Comparison of ENCODE assay signal across 21 cellular contexts in the genomic region with DNA sequence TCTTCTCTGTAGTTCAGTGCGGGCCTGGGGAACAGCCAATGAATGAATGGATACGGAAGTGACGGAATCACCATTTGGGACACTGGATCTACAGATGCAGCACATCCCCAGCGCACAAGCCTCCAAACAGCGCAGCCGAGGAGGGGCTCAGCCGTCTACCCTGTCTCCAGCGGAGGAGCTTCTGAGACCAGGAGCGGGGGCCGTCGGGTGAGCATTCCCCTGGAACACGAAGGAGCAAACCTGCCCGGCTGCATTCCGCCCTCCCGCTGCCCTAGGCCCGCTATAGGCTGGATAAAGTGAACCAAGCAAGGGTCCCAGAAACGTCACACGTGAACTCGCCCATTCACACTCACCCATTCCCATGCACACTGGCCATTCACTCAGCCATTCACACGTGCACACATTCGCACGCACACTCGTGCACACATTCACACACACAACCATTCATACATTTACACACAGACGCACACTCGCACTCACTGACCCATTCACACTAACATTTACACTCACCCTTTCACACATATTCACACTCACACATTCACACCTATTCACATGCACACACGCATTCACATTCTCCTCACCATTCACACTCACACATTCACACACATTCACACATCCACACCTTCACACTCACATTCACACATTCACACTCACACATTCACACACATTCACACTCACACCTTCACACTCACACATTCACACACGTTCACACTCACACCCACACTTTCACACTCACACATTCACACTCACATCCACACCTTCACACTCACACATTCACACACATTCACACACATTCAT.
A peak's percentile ranks its signal among the peaks of the same experiment; 100 is the strongest.
DNase-seq lines count a peak whose midpoint lies in the region; ATAC-seq, FAIRE-seq and TF ChIP-seq lines count a peak whose summit lies in the region.
"Had no signal": no experiment of that assay in that cellular context is flagged by ENCODE, and none has a peak within 500 bp of the region (broad histone marks: within the 10 kb centered on the region; RNA-seq: fewer than 3 reads in every experiment).

No MANE protein-coding gene starts in this region.

- TF ChIP-seq POLR2A in GM12891 (IDR thresholded peaks at IDR 0.05; ENCODE audit: low read depth, low read length) (no peak), IMR-90 (IDR thresholded peaks at IDR 0.05; ENCODE audit: low read depth, low read length) (no peak)

- no peak overlapping the region for H3K23ac ChIP-seq in IMR-90 (ENCODE audit: low read depth, low read length)

- TF ChIP-seq RAD21 in IMR-90 (IDR thresholded peaks at IDR 0.05; ENCODE audit: low read length) = no peak

- H3K36me3 ChIP-seq in IMR-90 (ENCODE audit: control insufficient read depth, insufficient read depth, low read length) = peaks cover 2% of the 10 kb centered on the region; the same call in 1 of the 2 replicates
- H3K36me3 ChIP-seq in osteoblast (ENCODE audit: insufficient read depth, low read length) = no peaks in the 10 kb centered on the region
- H3K36me3 ChIP-seq: brain microvascular endothelial cell, neural progenitor cell had no signal

- H3K9me3 ChIP-seq in IMR-90 (ENCODE audit: control insufficient read depth, insufficient read depth, low read length) (no peaks in the 10 kb centered on the region), osteoblast (ENCODE audit: low read depth, low read length) (no peaks in the 10 kb centered on the region)

- H3K27ac ChIP-seq in IMR-90 (ENCODE audit: insufficient read depth, low read length) (no peak overlapping the region), osteoblast (ENCODE audit: low read depth, low read length) (no peak overlapping the region)
- H3K27ac ChIP-seq: brain microvascular endothelial cell, neural progenitor cell, skin epidermis had no signal

- DNase-seq in GM12891 (ENCODE audit: insufficient read length, low spot score) = no peak
- no peak for DNase-seq in IMR-90
- DNase-seq in hepatic stellate cell (ENCODE audit: low spot score) = peak; percentile 7
- peak; percentile 59 for DNase-seq in osteoblast (ENCODE audit: insufficient read length, low spot score, missing footprints)
- DNase-seq in stimulated activated CD4-positive, alpha-beta T cell treated with anti-CD3 and anti-CD28 coated beads, Interleukin-15, amount 100 ng/mL, for 24 hours = no peak
- no peak for DNase-seq in NCI-H2171 (lab: John Stamatoyannopoulos, UW)
- DNase-seq: activated CD4-positive, alpha-beta T cell treated with anti-CD3 and anti-CD28 coated beads, Interleukin-2, amount 50 U/mL, for 1 hour; activated gamma-delta T cell treated with Interleukin-2 at 50 U/mL for 16 hours; activated T-cell treated with anti-CD3 and anti-CD28 coated beads for 4 hours; brain microvascular endothelial cell; cortex of kidney; DND-41; glutamatergic neuron; immature natural killer cell; NCI-H510A treated with DMSO at 0.1 percent for 48 hours; NK-92 treated with Interleukin-12 subunit alpha and Interleukin-12 subunit beta, amount 100 ng/mL, for 24 hours; stimulated activated naive B cell treated with anti-CD40 and anti-IgM and Interleukin-4, amounts not matched to agents 10 μg/mL and 1 μg/mL and 100 μg/mL, for 72 hours had no signal

- H3K9me1 ChIP-seq in IMR-90 (ENCODE audit: insufficient read depth, low read length) = no peaks in the 10 kb centered on the region; the same call in 1 of the 2 replicates

- no peaks in the 10 kb centered on the region for H3K79me2 ChIP-seq in osteoblast (ENCODE audit: insufficient read depth, low read length)

- CTCF ChIA-PET in IMR-90 (lab: Yijun Ruan, JAX) = no interaction called here

- H3K4me1 ChIP-seq in IMR-90 (ENCODE audit: control insufficient read depth, insufficient read depth, low read length) = no peaks in the 10 kb centered on the region; the same call in 1 of the 2 replicates
- H3K4me1 ChIP-seq in osteoblast (ENCODE audit: insufficient read depth, low read length) = no peaks in the 10 kb centered on the region
- H3K4me1 ChIP-seq: neural progenitor cell had no signal

- no TSS peak for BruUV-seq in IMR-90 (replicated peaks; lab: Mats Ljungman, UMichigan)

- no peak overlapping the region for H3K4me2 ChIP-seq in IMR-90 (ENCODE audit: low read depth, low read length)
- H3K4me2 ChIP-seq in osteoblast (ENCODE audit: insufficient read depth, low read length) = no peak overlapping the region
- H3K4me2 ChIP-seq: neural progenitor cell had no signal

- H3K18ac ChIP-seq in IMR-90 (ENCODE audit: low read depth, low read length) = no peak overlapping the region

- H4K20me1 ChIP-seq in IMR-90 (ENCODE audit: insufficient read depth, low read length) = no peaks in the 10 kb centered on the region
- H4K20me1 ChIP-seq in osteoblast (ENCODE audit: insufficient read depth, low read length) = no peaks in the 10 kb centered on the region

- H3K56ac ChIP-seq in IMR-90 (ENCODE audit: extremely low read depth, insufficient read depth, low read length) = no peak overlapping the region

- no peak overlapping the region for H3K14ac ChIP-seq in IMR-90 (replicated peaks; ENCODE audit: low read depth, low read length)

- ATAC-seq in IMR-90 (ENCODE audit: low read depth) (no peak), HG03045 (IDR thresholded peaks at IDR 0.05; ENCODE audit: unreplicated experiment) (no peak)
- ATAC-seq: stimulated activated naive B cell treated with anti-CD40 and anti-IgM and Interleukin-4, amounts not matched to agents 10 μg/mL and 1 μg/mL and 100 μg/mL, for 72 hours had no signal

- no peak overlapping the region for H3K4ac ChIP-seq in IMR-90 (ENCODE audit: low read depth, low read length)

- H2AK9ac ChIP-seq in IMR-90 (replicated peaks; ENCODE audit: low read depth, low read length, poor library complexity) = no peak overlapping the region

- H2BK5ac ChIP-seq in IMR-90 (ENCODE audit: low read depth, low read length, poor library complexity, severe bottlenecking) = peak overlapping the region; percentile 75

- H2BK15ac ChIP-seq in IMR-90 (ENCODE audit: low read depth, low read length) = no peak overlapping the region

- TF ChIP-seq CTCF in IMR-90 (conservative IDR thresholded peaks at IDR 0.05; ENCODE audit: low read depth, low read length) (no peak), osteoblast (IDR thresholded peaks at IDR 0.05; ENCODE audit: extremely low read depth, low read depth, low read length) (no peak)

- WGBS in IMR-90 (ENCODE audit: extremely low coverage in 2 of 2, insufficient read length in 1 of 2), 2 experiments = 93 to 100% methylated on average over 3 to 15 of the region's 27 CpGs

- peak; percentile 92 for FAIRE-seq in GM12891 (lab: Jason Lieb, UNC)
- FAIRE-seq: RCC 7860 had no signal

- no peak overlapping the region for H2BK20ac ChIP-seq in IMR-90 (ENCODE audit: low read depth, low read length)

- H3K4me3 ChIP-seq in IMR-90 (ENCODE audit: insufficient read depth, low read depth, low read length) (no peak overlapping the region), osteoblast (ENCODE audit: insufficient read depth, low read length) (no peak overlapping the region)
- H3K4me3 ChIP-seq: neural progenitor cell, skin epidermis had no signal

- no peak overlapping the region for H3K9ac ChIP-seq in IMR-90 (ENCODE audit: low read depth, low read length)
- H3K9ac ChIP-seq: neural progenitor cell had no signal

- H3K79me1 ChIP-seq in IMR-90 (ENCODE audit: low read depth in 1 of 2, low read length in 2 of 2) = no peaks in the 10 kb centered on the region

- no peak overlapping the region for H2AFZ ChIP-seq in IMR-90 (replicated peaks; ENCODE audit: low read length, poor library complexity)
- no peak overlapping the region for H2AFZ ChIP-seq in osteoblast (ENCODE audit: low read length)
- H2AFZ ChIP-seq: neural progenitor cell had no signal

- H2AK5ac ChIP-seq in IMR-90 (ENCODE audit: low read depth, low read length) = peak overlapping the region; percentile 14; the same call in 1 of the 2 replicates

- H4K8ac ChIP-seq in IMR-90 (ENCODE audit: low read depth in 2 of 2, low read length in 2 of 2) = no peak overlapping the region

- dilution Hi-C loops in IMR-90 (cut with HindIII; ENCODE audit: low sequenced_read_pairs, unreplicated experiment) = no loop called here

- in situ Hi-C loops in IMR-90 (cut with MboI; ENCODE audit: low sequenced_read_pairs) = no loop called here

- no peak overlapping the region for H4K91ac ChIP-seq in IMR-90 (ENCODE audit: insufficient read depth, low read depth, low read length)

- no peak overlapping the region for H4K5ac ChIP-seq in IMR-90 (ENCODE audit: low read depth, low read length)

- no peak overlapping the region for H2BK120ac ChIP-seq in IMR-90 (ENCODE audit: low read depth, low read length)

- intact Hi-C loops in IMR-90 (cut with micrococcal nuclease) = no loop called here

- H3K27me3 ChIP-seq in IMR-90 (ENCODE audit: control insufficient read depth, insufficient read depth, low read length) = no peaks in the 10 kb centered on the region
- H3K27me3 ChIP-seq in osteoblast (ENCODE audit: insufficient read depth, low read length) = no peaks in the 10 kb centered on the region
- H3K27me3 ChIP-seq: brain microvascular endothelial cell, neural progenitor cell had no signal

- POLR2A ChIA-PET in IMR-90 (lab: Charles Lee; ENCODE audit: unreplicated experiment) = no interaction called here

TF ChIP-seq in GM12891, 5 proteins besides CTCF, POLR2A, EP300 and RAD21:
- TF ChIP-seq PAX5 (IDR thresholded peaks at IDR 0.05; ENCODE audit: insufficient read depth, low read length, severe bottlenecking) = no peak
- TF ChIP-seq TAF1 (IDR thresholded peaks at IDR 0.05; ENCODE audit: low read depth, low read length) = no peak
- TF ChIP-seq POLR2AphosphoS5 (IDR thresholded peaks at IDR 0.05; ENCODE audit: low read depth, low read length) = no peak
- TF ChIP-seq POU2F2 (IDR thresholded peaks at IDR 0.05; ENCODE audit: low read depth, low read length) = no peak
- no peak for TF ChIP-seq SPI1 (IDR thresholded peaks at IDR 0.05; ENCODE audit: low read depth, low read length)
TF ChIP-seq in GM12891: peak in this region for 0.

TF ChIP-seq in IMR-90, 13 proteins besides CTCF, POLR2A, EP300 and RAD21 (continues in another document):
- TF ChIP-seq CEBPB (IDR thresholded peaks at IDR 0.05; ENCODE audit: low read depth, low read length) = no peak
- TF ChIP-seq NFE2L2 (IDR thresholded peaks at IDR 0.05; ENCODE audit: low read depth, low read length) = no peak
- no peak for TF ChIP-seq MAZ (IDR thresholded peaks at IDR 0.05; ENCODE audit: borderline replicate concordance, low read depth, low read length)
- no peak for TF ChIP-seq RCOR1 (IDR thresholded peaks at IDR 0.05; ENCODE audit: insufficient replicate concordance, low read length)
- no peak for TF ChIP-seq ELK1 (IDR thresholded peaks at IDR 0.05; ENCODE audit: borderline replicate concordance, low read depth, low read length)

Comparison
In these comparisons a context has a peak if more than half of its experiments do, and no peak if none do; other contexts are left out.
1. DNase-seq: peak in hepatic stellate cell (single experiment) and osteoblast (single experiment); none in GM12891 (single experiment), IMR-90 (single experiment), stimulated activated CD4-positive, alpha-beta T cell treated with anti-CD3 and anti-CD28 coated beads, Interleukin-15, amount 100 ng/mL, for 24 hours (single experiment) and NCI-H2171 (single experiment).